In the genomic region with DNA sequence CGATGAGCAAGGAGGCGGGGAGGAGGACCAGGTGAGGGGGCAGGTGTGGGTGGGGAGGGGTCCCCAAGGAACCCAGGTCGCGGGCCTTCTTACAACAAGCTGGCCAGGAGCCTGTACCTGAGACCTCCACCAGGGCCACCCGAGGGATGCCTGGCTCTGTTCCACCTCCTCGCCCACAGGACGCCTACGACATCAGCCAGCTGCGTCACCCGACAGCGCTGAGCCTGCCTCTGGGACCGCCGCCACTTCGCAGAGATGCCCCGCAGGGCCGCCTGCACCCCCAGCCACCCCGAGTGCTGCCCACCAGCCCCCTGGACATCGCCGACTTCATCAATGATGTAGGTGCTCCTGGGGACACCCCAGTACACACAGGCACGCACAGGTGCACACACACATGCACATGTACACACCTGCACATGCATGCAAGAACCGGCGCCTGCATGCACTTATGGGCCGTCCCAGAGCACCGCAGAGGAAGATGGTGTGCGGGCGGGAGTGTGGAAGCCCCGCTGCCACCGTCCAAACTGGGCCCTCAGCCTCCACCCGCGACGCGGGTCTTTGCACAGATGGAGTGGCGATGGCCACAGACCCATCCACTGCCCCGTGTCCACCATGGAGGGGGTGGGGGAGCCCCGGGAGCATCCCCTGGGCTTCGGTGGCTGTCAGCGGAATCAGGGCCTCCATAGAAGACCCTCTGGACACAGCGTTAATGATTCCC, we compare ENCODE assay signal across 1 cellular context.
TF ChIP-seq lines count a peak whose summit lies in the region.

No MANE protein-coding gene starts in this region.

TF ChIP-seq in HCT116, 20 proteins besides CTCF, POLR2A, EP300 and RAD21:
- no peak for TF ChIP-seq YY1 (IDR thresholded peaks at IDR 0.05; ENCODE audit: extremely low read depth, insufficient replicate concordance, low read depth, low read length)
- no peak for TF ChIP-seq SRF (IDR thresholded peaks at IDR 0.05; ENCODE audit: low read depth)
- TF ChIP-seq, protein P1, sequence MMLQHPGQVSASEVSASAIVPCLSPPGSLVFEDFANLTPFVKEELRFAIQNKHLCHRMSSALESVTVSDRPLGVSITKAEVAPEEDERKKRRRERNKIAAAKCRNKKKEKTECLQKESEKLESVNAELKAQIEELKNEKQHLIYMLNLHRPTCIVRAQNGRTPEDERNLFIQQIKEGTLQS (IDR thresholded peaks at IDR 0.05) = no peak
- TF ChIP-seq TCF7L2 (IDR thresholded peaks at IDR 0.05; ENCODE audit: borderline replicate concordance, extremely low read depth, insufficient read depth, insufficient read length) = no peak
- no peak for TF ChIP-seq JUND (IDR thresholded peaks at IDR 0.05)
- TF ChIP-seq, protein P2, sequence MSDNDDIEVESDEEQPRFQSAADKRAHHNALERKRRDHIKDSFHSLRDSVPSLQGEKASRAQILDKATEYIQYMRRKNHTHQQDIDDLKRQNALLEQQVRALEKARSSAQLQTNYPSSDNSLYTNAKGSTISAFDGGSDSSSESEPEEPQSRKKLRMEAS (IDR thresholded peaks at IDR 0.05) = no peak
- TF ChIP-seq ELF1 (IDR thresholded peaks at IDR 0.05; ENCODE audit: borderline replicate concordance, low read depth) = no peak
- TF ChIP-seq ZFX (IDR thresholded peaks at IDR 0.05) = no peak
- no peak for TF ChIP-seq CBX3 (IDR thresholded peaks at IDR 0.05; ENCODE audit: low read depth)
- TF ChIP-seq, protein P3, sequence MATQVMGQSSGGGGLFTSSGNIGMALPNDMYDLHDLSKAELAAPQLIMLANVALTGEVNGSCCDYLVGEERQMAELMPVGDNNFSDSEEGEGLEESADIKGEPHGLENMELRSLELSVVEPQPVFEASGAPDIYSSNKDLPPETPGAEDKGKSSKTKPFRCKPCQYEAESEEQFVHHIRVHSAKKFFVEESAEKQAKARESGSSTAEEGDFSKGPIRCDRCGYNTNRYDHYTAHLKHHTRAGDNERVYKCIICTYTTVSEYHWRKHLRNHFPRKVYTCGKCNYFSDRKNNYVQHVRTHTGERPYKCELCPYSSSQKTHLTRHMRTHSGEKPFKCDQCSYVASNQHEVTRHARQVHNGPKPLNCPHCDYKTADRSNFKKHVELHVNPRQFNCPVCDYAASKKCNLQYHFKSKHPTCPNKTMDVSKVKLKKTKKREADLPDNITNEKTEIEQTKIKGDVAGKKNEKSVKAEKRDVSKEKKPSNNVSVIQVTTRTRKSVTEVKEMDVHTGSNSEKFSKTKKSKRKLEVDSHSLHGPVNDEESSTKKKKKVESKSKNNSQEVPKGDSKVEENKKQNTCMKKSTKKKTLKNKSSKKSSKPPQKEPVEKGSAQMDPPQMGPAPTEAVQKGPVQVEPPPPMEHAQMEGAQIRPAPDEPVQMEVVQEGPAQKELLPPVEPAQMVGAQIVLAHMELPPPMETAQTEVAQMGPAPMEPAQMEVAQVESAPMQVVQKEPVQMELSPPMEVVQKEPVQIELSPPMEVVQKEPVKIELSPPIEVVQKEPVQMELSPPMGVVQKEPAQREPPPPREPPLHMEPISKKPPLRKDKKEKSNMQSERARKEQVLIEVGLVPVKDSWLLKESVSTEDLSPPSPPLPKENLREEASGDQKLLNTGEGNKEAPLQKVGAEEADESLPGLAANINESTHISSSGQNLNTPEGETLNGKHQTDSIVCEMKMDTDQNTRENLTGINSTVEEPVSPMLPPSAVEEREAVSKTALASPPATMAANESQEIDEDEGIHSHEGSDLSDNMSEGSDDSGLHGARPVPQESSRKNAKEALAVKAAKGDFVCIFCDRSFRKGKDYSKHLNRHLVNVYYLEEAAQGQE (IDR thresholded peaks at IDR 0.05; ENCODE audit: low read depth) = no peak
- TF ChIP-seq, protein P4, sequence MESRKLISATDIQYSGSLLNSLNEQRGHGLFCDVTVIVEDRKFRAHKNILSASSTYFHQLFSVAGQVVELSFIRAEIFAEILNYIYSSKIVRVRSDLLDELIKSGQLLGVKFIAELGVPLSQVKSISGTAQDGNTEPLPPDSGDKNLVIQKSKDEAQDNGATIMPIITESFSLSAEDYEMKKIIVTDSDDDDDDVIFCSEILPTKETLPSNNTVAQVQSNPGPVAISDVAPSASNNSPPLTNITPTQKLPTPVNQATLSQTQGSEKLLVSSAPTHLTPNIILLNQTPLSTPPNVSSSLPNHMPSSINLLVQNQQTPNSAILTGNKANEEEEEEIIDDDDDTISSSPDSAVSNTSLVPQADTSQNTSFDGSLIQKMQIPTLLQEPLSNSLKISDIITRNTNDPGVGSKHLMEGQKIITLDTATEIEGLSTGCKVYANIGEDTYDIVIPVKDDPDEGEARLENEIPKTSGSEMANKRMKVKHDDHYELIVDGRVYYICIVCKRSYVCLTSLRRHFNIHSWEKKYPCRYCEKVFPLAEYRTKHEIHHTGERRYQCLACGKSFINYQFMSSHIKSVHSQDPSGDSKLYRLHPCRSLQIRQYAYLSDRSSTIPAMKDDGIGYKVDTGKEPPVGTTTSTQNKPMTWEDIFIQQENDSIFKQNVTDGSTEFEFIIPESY (IDR thresholded peaks at IDR 0.05; ENCODE audit: extremely low read depth, insufficient replicate concordance, low read length) = no peak
- no peak for TF ChIP-seq FOSL1 (IDR thresholded peaks at IDR 0.05; ENCODE audit: low read depth)
- no peak for TF ChIP-seq SIN3A (IDR thresholded peaks at IDR 0.05; ENCODE audit: low read depth)
- TF ChIP-seq ZNF274 (IDR thresholded peaks at IDR 0.05; ENCODE audit: low read depth, low read length) = no peak
- TF ChIP-seq SP1 (IDR thresholded peaks at IDR 0.05; ENCODE audit: low read depth) = no peak
